10 cellular contexts compared by ENCODE assay signal in genomic region chr9:124264812-124265211, GRCh38. TPM values are rescaled to one million over a fixed set of nuclear protein-coding genes. Genes with fewer than 3 reads are reported as not detected.
DNase-seq lines count a peak whose midpoint lies in the region; ATAC-seq and TF ChIP-seq lines count a peak whose summit lies in the region.
"Had no signal": no experiment of that assay in that cellular context is flagged by ENCODE, and none has a peak within 500 bp of the region (broad histone marks: within the 10 kb centered on the region; RNA-seq: fewer than 3 reads in every experiment).

No MANE protein-coding gene starts in this region.

- CTCF ChIA-PET in activated B cell treated with CpG ODN at 0.5 μM for 24 hours (lab: Charles Lee), result interaction anchor here (0.8 to 1.5 kb wide), 5 partner anchors 26 to 68 kb away, joined by 3 to 4 read pairs (median 3); no protein-coding TSS in a partner anchor
- CTCF ChIA-PET in activated naive CD4-positive, alpha-beta T cell treated with anti-CD3 and anti-CD28 coated beads, Interleukin-2, amount 10 ng/mL, durations not matched to agents 7 days and 5 days (lab: Charles Lee), result no interaction called here

- H3K4me1 Mint-ChIP-seq in activated B cell treated with CpG ODN at 0.5 μM for 24 hours, result peaks cover 99% of the 10 kb centered on the region
- H3K4me1 Mint-ChIP-seq in stimulated activated effector memory CD8-positive, alpha-beta T cell treated with anti-CD3 and anti-CD28 coated beads, Interleukin-12 subunit alpha, Interleukin-12 subunit beta, amount 100 ng/mL, for 72 hours, result peaks cover 47% of the 10 kb centered on the region
- peaks cover 28% of the 10 kb centered on the region for H3K4me1 Mint-ChIP-seq in activated naive CD4-positive, alpha-beta T cell treated with anti-CD3 and anti-CD28 coated beads, Interleukin-2, amount 10 ng/mL, durations not matched to agents 7 days and 5 days

- intact Hi-C loops in activated B cell treated with CpG ODN at 0.5 μM for 24 hours (cut with micrococcal nuclease), result loop anchor here (1.0 to 10.0 kb wide), 5 partner anchors 21 to 260 kb away; no protein-coding TSS in a partner anchor

- DNase-seq in AG20443 (ENCODE audit: low spot score), result peak; percentile 39
- DNase-seq in GM19238 (ENCODE audit: insufficient read length, low spot score), result peak; percentile 47
- DNase-seq in activated B cell treated with CpG ODN at 0.5 μM for 24 hours, result peak; percentile 40
- DNase-seq in stimulated activated effector memory CD8-positive, alpha-beta T cell treated with anti-CD3 and anti-CD28 coated beads, Interleukin-12 subunit alpha, Interleukin-12 subunit beta, amount 100 ng/mL, for 72 hours (ENCODE audit: low spot score in 2 of 2), result no peak
- no peak for DNase-seq in activated naive CD4-positive, alpha-beta T cell treated with anti-CD3 and anti-CD28 coated beads, Interleukin-2, amount 10 ng/mL, durations not matched to agents 7 days and 5 days
- DNase-seq in epidermal melanocyte (ENCODE audit: insufficient read length, low spot score), result no peak
- DNase-seq: KBM-7, mesendoderm had no signal

- no peaks in the 10 kb centered on the region for H3K27me3 Mint-ChIP-seq in activated B cell treated with CpG ODN at 0.5 μM for 24 hours
- H3K27me3 Mint-ChIP-seq in activated naive CD4-positive, alpha-beta T cell treated with anti-CD3 and anti-CD28 coated beads, Interleukin-2, amount 10 ng/mL, durations not matched to agents 7 days and 5 days, result peaks cover 84% of the 10 kb centered on the region

- no peaks in the 10 kb centered on the region for H3K9me3 Mint-ChIP-seq in activated B cell treated with CpG ODN at 0.5 μM for 24 hours
- H3K9me3 Mint-ChIP-seq in stimulated activated effector memory CD8-positive, alpha-beta T cell treated with anti-CD3 and anti-CD28 coated beads, Interleukin-12 subunit alpha, Interleukin-12 subunit beta, amount 100 ng/mL, for 72 hours, result no peaks in the 10 kb centered on the region
- H3K9me3 Mint-ChIP-seq in activated naive CD4-positive, alpha-beta T cell treated with anti-CD3 and anti-CD28 coated beads, Interleukin-2, amount 10 ng/mL, durations not matched to agents 7 days and 5 days, result no peaks in the 10 kb centered on the region

- ATAC-seq in HG03064 (IDR thresholded peaks at IDR 0.05; ENCODE audit: low read depth, unreplicated experiment) (peak; percentile 48), activated B cell treated with CpG ODN at 0.5 μM for 24 hours (ENCODE audit: low read depth) (peak; percentile 75), GM19328 (IDR thresholded peaks at IDR 0.05; ENCODE audit: unreplicated experiment) (no peak)
- ATAC-seq in stimulated activated effector memory CD8-positive, alpha-beta T cell treated with anti-CD3 and anti-CD28 coated beads, Interleukin-12 subunit alpha, Interleukin-12 subunit beta, amount 100 ng/mL, for 72 hours, result no peak

- peak overlapping the region; percentile 61 for H3K4me3 Mint-ChIP-seq in activated B cell treated with CpG ODN at 0.5 μM for 24 hours
- no peak overlapping the region for H3K4me3 Mint-ChIP-seq in stimulated activated effector memory CD8-positive, alpha-beta T cell treated with anti-CD3 and anti-CD28 coated beads, Interleukin-12 subunit alpha, Interleukin-12 subunit beta, amount 100 ng/mL, for 72 hours
- H3K4me3 Mint-ChIP-seq in activated naive CD4-positive, alpha-beta T cell treated with anti-CD3 and anti-CD28 coated beads, Interleukin-2, amount 10 ng/mL, durations not matched to agents 7 days and 5 days, result no peak overlapping the region

- POLR2A ChIA-PET in activated B cell treated with CpG ODN at 0.5 μM for 24 hours (lab: Charles Lee), result interaction anchor here (0.6 to 6.6 kb wide), 16 partner anchors 10 to 215 kb away, joined by 3 to 81 read pairs (median 6); no protein-coding TSS in a partner anchor

- peaks cover 18% of the 10 kb centered on the region for H3K36me3 Mint-ChIP-seq in activated B cell treated with CpG ODN at 0.5 μM for 24 hours (ENCODE audit: low read depth)
- peaks cover 12% of the 10 kb centered on the region for H3K36me3 Mint-ChIP-seq in stimulated activated effector memory CD8-positive, alpha-beta T cell treated with anti-CD3 and anti-CD28 coated beads, Interleukin-12 subunit alpha, Interleukin-12 subunit beta, amount 100 ng/mL, for 72 hours
- H3K36me3 Mint-ChIP-seq in activated naive CD4-positive, alpha-beta T cell treated with anti-CD3 and anti-CD28 coated beads, Interleukin-2, amount 10 ng/mL, durations not matched to agents 7 days and 5 days, result no peaks in the 10 kb centered on the region

- TF ChIP-seq CTCF in activated B cell treated with CpG ODN at 0.5 μM for 24 hours (IDR thresholded peaks at IDR 0.05), result no peak

- H3K27ac Mint-ChIP-seq in activated B cell treated with CpG ODN at 0.5 μM for 24 hours, result peak overlapping the region; percentile 88
- no peak overlapping the region for H3K27ac Mint-ChIP-seq in stimulated activated effector memory CD8-positive, alpha-beta T cell treated with anti-CD3 and anti-CD28 coated beads, Interleukin-12 subunit alpha, Interleukin-12 subunit beta, amount 100 ng/mL, for 72 hours
- H3K27ac Mint-ChIP-seq in activated naive CD4-positive, alpha-beta T cell treated with anti-CD3 and anti-CD28 coated beads, Interleukin-2, amount 10 ng/mL, durations not matched to agents 7 days and 5 days, result no peak overlapping the region

RNA-seq across cellular contexts. Expression of gene NEK6, which starts 7.1 kb away (rescaled TPM):
- 110 and 115 TPM in 2 replicates for total RNA-seq in activated B cell treated with CpG ODN at 0.5 μM for 24 hours

Comparison
In these comparisons a context has a peak if more than half of its experiments do, and no peak if none do; other contexts are left out.
1. DNase-seq: peak in AG20443 (single experiment), GM19238 (single experiment) and activated B cell treated with CpG ODN at 0.5 μM for 24 hours (single experiment); none in stimulated activated effector memory CD8-positive, alpha-beta T cell treated with anti-CD3 and anti-CD28 coated beads, Interleukin-12 subunit alpha, Interleukin-12 subunit beta, amount 100 ng/mL, for 72 hours (0 of 2), activated naive CD4-positive, alpha-beta T cell treated with anti-CD3 and anti-CD28 coated beads, Interleukin-2, amount 10 ng/mL, durations not matched to agents 7 days and 5 days (single experiment) and epidermal melanocyte (single experiment).
2. ATAC-seq: peak in HG03064 (single experiment) and activated B cell treated with CpG ODN at 0.5 μM for 24 hours (single experiment); none in stimulated activated effector memory CD8-positive, alpha-beta T cell treated with anti-CD3 and anti-CD28 coated beads, Interleukin-12 subunit alpha, Interleukin-12 subunit beta, amount 100 ng/mL, for 72 hours (single experiment) and GM19328 (single experiment).